ENCODE assay signal across 25 cellular contexts in the genomic region with DNA sequence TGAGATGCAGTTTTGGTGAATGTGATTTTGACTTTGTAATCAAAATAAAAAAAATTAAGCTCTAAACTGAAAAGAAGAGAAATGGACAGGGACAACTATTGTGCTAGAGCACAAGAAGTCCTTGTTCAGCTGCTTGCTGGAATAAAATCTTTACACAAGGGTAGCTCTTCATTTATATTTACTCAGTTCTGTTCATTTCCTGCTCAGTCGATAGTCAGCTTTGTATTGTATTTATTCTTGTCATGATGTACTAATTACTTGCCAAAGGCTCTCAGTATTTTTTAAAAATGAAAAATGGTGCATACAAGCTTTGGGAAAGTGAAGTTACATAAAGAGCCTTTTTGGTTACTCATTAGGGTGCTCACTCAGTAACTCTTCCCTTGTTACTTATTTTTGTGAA. TPM values are rescaled to one million over a fixed set of nuclear protein-coding genes. Genes with fewer than 3 reads are reported as not detected.
"Had no signal": no experiment of that assay in that cellular context is flagged by ENCODE, and none has a peak within 500 bp of the region (broad histone marks: within the 10 kb centered on the region; RNA-seq: fewer than 3 reads in every experiment).

No MANE protein-coding gene starts in this region.

- H3K27ac ChIP-seq: epithelial cell of prostate, heart left ventricle, left lung, neutrophil, ovary, psoas muscle, right atrium auricular region, thoracic aorta, vagina had no signal

- H3K27ac Mint-ChIP-seq: activated CD4-positive, alpha-beta T cell treated with anti-CD3 and anti-CD28 coated beads, Interleukin-2, amount 10 ng/mL, durations not matched to agents 7 days and 5 days; activated CD8-positive, alpha-beta T cell treated with anti-CD3 and anti-CD28 coated beads for 36 hours; activated naive CD4-positive, alpha-beta T cell treated with anti-CD3 and anti-CD28 coated beads, Interleukin-2, amount 50 U/mL, for 72 hours; activated T-helper 1 cell treated with anti-CD3 and anti-CD28 coated beads, Interleukin-12 subunit alpha, Interleukin-12 subunit beta, Interleukin-2, Interleukin-4 antibody, amounts not matched to agents 30 ng/mL and 10 ng/mL and 1 ng/mL, durations not matched to agents 14 hours and 24 hours and 36 hours; brain; mesothelial cell of epicardium; natural killer cell; type B pancreatic cell had no signal

- H3K4me3 Mint-ChIP-seq: activated CD4-positive, alpha-beta T cell treated with anti-CD3 and anti-CD28 coated beads, Interleukin-2, amount 10 ng/mL, durations not matched to agents 7 days and 5 days; activated CD8-positive, alpha-beta T cell treated with anti-CD3 and anti-CD28 coated beads for 36 hours; activated T-helper 1 cell treated with anti-CD3 and anti-CD28 coated beads, Interleukin-12 subunit alpha, Interleukin-12 subunit beta, Interleukin-2, Interleukin-4 antibody, amounts not matched to agents 30 ng/mL and 10 ng/mL and 1 ng/mL, durations not matched to agents 14 hours and 24 hours and 36 hours; brain; mesothelial cell of epicardium; natural killer cell; type B pancreatic cell had no signal

- ATAC-seq: activated CD8-positive, alpha-beta T cell treated with anti-CD3 and anti-CD28 coated beads for 36 hours; activated naive CD4-positive, alpha-beta T cell treated with anti-CD3 and anti-CD28 coated beads, Interleukin-2, amount 50 U/mL, for 72 hours; heart left ventricle; left lung; natural killer cell; psoas muscle had no signal

- H3K4me1 Mint-ChIP-seq: brain had no signal

- DNase-seq: activated CD4-positive, alpha-beta T cell treated with anti-CD3 and anti-CD28 coated beads, Interleukin-2, amount 10 ng/mL, durations not matched to agents 7 days and 5 days; activated CD4-positive, CD25-positive, alpha-beta regulatory T cell treated with anti-CD3 and anti-CD28 coated beads, Interleukin-2, amount 50 U/mL, for 72 hours; activated CD8-positive, alpha-beta T cell treated with anti-CD3 and anti-CD28 coated beads for 36 hours; activated gamma-delta T cell; aorta; heart left ventricle; kidney; left lung; natural killer cell; ovary; psoas muscle; stimulated activated CD4-positive, alpha-beta T cell treated with anti-CD3 and anti-CD28 coated beads, Interleukin-4, amount 100 ng/mL, for 24 hours; stimulated activated naive CD4-positive, alpha-beta T cell treated with Interleukin-2 at 50 U/mL for 16 hours had no signal

- H3K36me3 Mint-ChIP-seq: brain, type B pancreatic cell had no signal

- H3K27me3 Mint-ChIP-seq: activated CD4-positive, alpha-beta T cell treated with anti-CD3 and anti-CD28 coated beads, Interleukin-2, amount 10 ng/mL, durations not matched to agents 7 days and 5 days; activated CD8-positive, alpha-beta T cell treated with anti-CD3 and anti-CD28 coated beads for 36 hours; brain; type B pancreatic cell had no signal

- H3K36me3 ChIP-seq: heart left ventricle, left lung, ovary, right atrium auricular region, thoracic aorta, vagina had no signal

- H3K4me1 ChIP-seq: psoas muscle, vagina had no signal

- H3K9me3 Mint-ChIP-seq: activated naive CD4-positive, alpha-beta T cell treated with anti-CD3 and anti-CD28 coated beads, Interleukin-2, amount 50 U/mL, for 72 hours had no signal

- H3K4me3 ChIP-seq: heart left ventricle, left lung, ovary, psoas muscle, right atrium auricular region, thoracic aorta, vagina had no signal

- H3K27me3 ChIP-seq: heart left ventricle, left lung, neutrophil, ovary, right atrium auricular region, vagina had no signal

- H3K9me3 ChIP-seq: neutrophil, ovary, psoas muscle, right atrium auricular region, thoracic aorta, vagina had no signal

RNA-seq across cellular contexts. Expression of a gene that starts 17.8 kb away (rescaled TPM):
- total RNA-seq: chondrocyte, lung microvascular endothelial cell had no signal
